In the genomic region with DNA sequence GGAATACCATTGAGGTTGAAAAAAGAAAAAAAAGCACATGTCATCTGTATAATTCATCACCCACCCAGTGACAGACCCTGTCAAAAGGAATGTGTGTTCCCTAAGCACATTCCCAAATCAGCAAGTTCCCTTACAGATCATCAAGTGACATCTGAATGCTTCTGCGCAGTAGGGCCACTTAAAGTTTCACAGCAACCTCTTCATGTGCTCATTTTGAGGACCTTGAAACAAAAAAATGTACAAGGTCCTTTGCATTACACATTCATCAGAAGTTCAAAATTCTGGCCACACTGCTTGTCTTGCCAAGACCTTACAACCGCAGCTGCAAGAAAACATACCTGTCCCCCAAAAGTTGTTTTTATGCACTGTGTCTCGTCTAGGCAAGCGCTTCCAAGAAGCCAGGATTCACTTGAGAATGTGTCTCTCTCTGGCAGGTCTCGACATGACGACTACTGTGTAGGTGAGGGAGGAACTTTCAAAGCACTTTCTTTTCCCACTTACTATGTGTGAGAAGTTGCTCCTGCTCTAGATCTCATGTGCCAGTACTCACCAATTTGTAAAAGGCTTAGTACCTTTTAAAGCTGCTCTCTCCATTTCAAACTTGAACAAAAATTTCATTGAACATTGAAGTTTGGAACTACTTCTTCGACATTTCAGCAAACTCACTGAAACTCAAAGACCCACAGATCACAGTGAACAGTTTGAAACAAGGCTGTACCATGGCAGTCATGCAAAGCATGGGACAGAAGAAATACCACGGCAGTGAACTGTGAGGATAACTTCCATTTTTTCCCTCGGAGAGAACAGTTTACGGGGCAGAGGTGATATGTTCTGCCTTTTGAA, we compare ENCODE assay signal across 1 cellular context.
TF ChIP-seq lines count a peak whose summit lies in the region.

No MANE protein-coding gene starts in this region.

TF ChIP-seq in GM23338, 12 proteins besides CTCF, POLR2A, EP300 and RAD21 (continued from another document):
- TF ChIP-seq, protein P1, sequence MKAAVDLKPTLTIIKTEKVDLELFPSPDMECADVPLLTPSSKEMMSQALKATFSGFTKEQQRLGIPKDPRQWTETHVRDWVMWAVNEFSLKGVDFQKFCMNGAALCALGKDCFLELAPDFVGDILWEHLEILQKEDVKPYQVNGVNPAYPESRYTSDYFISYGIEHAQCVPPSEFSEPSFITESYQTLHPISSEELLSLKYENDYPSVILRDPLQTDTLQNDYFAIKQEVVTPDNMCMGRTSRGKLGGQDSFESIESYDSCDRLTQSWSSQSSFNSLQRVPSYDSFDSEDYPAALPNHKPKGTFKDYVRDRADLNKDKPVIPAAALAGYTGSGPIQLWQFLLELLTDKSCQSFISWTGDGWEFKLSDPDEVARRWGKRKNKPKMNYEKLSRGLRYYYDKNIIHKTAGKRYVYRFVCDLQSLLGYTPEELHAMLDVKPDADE (IDR thresholded peaks at IDR 0.05): no peak
- TF ChIP-seq, protein P2, sequence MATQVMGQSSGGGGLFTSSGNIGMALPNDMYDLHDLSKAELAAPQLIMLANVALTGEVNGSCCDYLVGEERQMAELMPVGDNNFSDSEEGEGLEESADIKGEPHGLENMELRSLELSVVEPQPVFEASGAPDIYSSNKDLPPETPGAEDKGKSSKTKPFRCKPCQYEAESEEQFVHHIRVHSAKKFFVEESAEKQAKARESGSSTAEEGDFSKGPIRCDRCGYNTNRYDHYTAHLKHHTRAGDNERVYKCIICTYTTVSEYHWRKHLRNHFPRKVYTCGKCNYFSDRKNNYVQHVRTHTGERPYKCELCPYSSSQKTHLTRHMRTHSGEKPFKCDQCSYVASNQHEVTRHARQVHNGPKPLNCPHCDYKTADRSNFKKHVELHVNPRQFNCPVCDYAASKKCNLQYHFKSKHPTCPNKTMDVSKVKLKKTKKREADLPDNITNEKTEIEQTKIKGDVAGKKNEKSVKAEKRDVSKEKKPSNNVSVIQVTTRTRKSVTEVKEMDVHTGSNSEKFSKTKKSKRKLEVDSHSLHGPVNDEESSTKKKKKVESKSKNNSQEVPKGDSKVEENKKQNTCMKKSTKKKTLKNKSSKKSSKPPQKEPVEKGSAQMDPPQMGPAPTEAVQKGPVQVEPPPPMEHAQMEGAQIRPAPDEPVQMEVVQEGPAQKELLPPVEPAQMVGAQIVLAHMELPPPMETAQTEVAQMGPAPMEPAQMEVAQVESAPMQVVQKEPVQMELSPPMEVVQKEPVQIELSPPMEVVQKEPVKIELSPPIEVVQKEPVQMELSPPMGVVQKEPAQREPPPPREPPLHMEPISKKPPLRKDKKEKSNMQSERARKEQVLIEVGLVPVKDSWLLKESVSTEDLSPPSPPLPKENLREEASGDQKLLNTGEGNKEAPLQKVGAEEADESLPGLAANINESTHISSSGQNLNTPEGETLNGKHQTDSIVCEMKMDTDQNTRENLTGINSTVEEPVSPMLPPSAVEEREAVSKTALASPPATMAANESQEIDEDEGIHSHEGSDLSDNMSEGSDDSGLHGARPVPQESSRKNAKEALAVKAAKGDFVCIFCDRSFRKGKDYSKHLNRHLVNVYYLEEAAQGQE (IDR thresholded peaks at IDR 0.05; ENCODE audit: unreplicated experiment): no peak
- TF ChIP-seq STAT1 (IDR thresholded peaks at IDR 0.05; ENCODE audit: unreplicated experiment) (no peak), CREB1 (CRISPR knock-in tag; IDR thresholded peaks at IDR 0.05; ENCODE audit: low read depth) (no peak), JUNB (IDR thresholded peaks at IDR 0.05; ENCODE audit: unreplicated experiment) (no peak), EZH2 (IDR thresholded peaks at IDR 0.05; ENCODE audit: low read depth, unreplicated experiment) (no peak), ZNF114 (CRISPR knock-in tag; IDR thresholded peaks at IDR 0.05) (no peak)
- TF ChIP-seq, protein P3, sequence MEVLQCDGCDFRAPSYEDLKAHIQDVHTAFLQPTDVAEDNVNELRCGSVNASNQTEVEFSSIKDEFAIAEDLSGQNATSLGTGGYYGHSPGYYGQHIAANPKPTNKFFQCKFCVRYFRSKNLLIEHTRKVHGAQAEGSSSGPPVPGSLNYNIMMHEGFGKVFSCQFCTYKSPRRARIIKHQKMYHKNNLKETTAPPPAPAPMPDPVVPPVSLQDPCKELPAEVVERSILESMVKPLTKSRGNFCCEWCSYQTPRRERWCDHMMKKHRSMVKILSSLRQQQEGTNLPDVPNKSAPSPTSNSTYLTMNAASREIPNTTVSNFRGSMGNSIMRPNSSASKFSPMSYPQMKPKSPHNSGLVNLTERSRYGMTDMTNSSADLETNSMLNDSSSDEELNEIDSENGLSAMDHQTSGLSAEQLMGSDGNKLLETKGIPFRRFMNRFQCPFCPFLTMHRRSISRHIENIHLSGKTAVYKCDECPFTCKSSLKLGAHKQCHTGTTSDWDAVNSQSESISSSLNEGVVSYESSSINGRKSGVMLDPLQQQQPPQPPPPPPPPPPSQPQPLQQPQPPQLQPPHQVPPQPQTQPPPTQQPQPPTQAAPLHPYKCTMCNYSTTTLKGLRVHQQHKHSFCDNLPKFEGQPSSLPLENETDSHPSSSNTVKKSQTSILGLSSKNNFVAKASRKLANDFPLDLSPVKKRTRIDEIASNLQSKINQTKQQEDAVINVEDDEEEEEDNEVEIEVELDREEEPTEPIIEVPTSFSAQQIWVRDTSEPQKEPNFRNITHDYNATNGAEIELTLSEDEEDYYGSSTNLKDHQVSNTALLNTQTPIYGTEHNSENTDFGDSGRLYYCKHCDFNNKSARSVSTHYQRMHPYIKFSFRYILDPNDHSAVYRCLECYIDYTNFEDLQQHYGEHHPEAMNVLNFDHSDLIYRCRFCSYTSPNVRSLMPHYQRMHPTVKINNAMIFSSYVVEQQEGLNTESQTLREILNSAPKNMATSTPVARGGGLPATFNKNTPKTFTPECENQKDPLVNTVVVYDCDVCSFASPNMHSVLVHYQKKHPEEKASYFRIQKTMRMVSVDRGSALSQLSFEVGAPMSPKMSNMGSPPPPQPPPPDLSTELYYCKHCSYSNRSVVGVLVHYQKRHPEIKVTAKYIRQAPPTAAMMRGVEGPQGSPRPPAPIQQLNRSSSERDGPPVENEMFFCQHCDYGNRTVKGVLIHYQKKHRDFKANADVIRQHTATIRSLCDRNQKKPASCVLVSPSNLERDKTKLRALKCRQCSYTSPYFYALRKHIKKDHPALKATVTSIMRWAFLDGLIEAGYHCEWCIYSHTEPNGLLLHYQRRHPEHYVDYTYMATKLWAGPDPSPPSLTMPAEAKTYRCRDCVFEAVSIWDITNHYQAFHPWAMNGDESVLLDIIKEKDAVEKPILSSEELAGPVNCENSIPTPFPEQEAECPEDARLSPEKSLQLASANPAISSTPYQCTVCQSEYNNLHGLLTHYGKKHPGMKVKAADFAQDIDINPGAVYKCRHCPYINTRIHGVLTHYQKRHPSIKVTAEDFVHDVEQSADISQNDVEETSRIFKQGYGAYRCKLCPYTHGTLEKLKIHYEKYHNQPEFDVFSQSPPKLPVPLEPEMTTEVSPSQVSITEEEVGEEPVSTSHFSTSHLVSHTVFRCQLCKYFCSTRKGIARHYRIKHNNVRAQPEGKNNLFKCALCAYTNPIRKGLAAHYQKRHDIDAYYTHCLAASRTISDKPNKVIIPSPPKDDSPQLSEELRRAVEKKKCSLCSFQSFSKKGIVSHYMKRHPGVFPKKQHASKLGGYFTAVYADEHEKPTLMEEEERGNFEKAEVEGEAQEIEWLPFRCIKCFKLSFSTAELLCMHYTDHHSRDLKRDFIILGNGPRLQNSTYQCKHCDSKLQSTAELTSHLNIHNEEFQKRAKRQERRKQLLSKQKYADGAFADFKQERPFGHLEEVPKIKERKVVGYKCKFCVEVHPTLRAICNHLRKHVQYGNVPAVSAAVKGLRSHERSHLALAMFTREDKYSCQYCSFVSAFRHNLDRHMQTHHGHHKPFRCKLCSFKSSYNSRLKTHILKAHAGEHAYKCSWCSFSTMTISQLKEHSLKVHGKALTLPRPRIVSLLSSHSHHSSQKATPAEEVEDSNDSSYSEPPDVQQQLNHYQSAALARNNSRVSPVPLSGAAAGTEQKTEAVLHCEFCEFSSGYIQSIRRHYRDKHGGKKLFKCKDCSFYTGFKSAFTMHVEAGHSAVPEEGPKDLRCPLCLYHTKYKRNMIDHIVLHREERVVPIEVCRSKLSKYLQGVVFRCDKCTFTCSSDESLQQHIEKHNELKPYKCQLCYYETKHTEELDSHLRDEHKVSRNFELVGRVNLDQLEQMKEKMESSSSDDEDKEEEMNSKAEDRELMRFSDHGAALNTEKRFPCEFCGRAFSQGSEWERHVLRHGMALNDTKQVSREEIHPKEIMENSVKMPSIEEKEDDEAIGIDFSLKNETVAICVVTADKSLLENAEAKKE (CRISPR knock-in tag; IDR thresholded peaks at IDR 0.05): no peak
TF ChIP-seq in GM23338: peak in this region for 0.
